Comparison of ENCODE assay signal across 8 cellular contexts in genomic region chr19:37691881-37692504, GRCh38. TPM values are rescaled to one million over a fixed set of nuclear protein-coding genes. Genes with fewer than 3 reads are reported as not detected.
DNase-seq lines count a peak whose midpoint lies in the region; ATAC-seq and TF ChIP-seq lines count a peak whose summit lies in the region.

No MANE protein-coding gene starts in this region.

- H3K4me3 ChIP-seq in HUES6 (ENCODE audit: low read depth, low read length) (peak overlapping the region; percentile 75), breast epithelium (peak overlapping the region; percentile 42 to 89 (median 64)), iPS-18c (ENCODE audit: insufficient read depth, low read depth, low read length) (peak overlapping the region; percentile 77), gastrocnemius medialis (peak overlapping the region; percentile 64 to 75 (median 68))

- TF ChIP-seq CTCF in WTC11 (IDR thresholded peaks at IDR 0.05) (no peak), breast epithelium (IDR thresholded peaks at IDR 0.05) (no peak), gastrocnemius medialis (IDR thresholded peaks at IDR 0.05 in 4 of 5, conservative IDR thresholded peaks at IDR 0.05 in 1 of 5) (no peak)

- intact Hi-C loops in breast epithelium (cut with DNase I; ENCODE audit: low total_unique reads) (no loop called here), gastrocnemius medialis (cut with DNase I; ENCODE audit: low total_unique reads) (loop anchor here (1.0 kb wide), 1 partner anchor 37 kb away; the partner anchor contains the start of gene ZFP30)

- H3K4me1 ChIP-seq in HUES6 (ENCODE audit: control insufficient read depth, insufficient read depth, low read length) (peaks cover 8% of the 10 kb centered on the region), breast epithelium (no peaks in the 10 kb centered on the region), gastrocnemius medialis (no peaks in the 10 kb centered on the region)

- H3K27ac ChIP-seq in HUES6 (ENCODE audit: low read depth, low read length) (no peak overlapping the region), breast epithelium (peak overlapping the region; percentile 71 to 81), gastrocnemius medialis (peak overlapping the region; percentile 71 to 84 (median 75))

- in situ Hi-C loops in gastrocnemius medialis (cut with MboI; ENCODE audit: low sequenced_read_pairs in 4 of 4) = no loop called here

- H3K4me3 Mint-ChIP-seq in WTC11 = peak overlapping the region; percentile 91

- H3K9ac ChIP-seq in HUES6 (ENCODE audit: low read length) = peak overlapping the region; percentile 59

- peaks cover 15% of the 10 kb centered on the region for H3K4me1 Mint-ChIP-seq in WTC11

- H3K27me3 ChIP-seq in HUES6 (ENCODE audit: control insufficient read depth, insufficient read depth, low read length) (peaks cover 25% of the 10 kb centered on the region; the same call in 1 of the 2 replicates), breast epithelium (no peaks in the 10 kb centered on the region), gastrocnemius medialis (no peaks in the 10 kb centered on the region)

- POLR2A ChIA-PET in WTC11 (lab: Charles Lee) = interaction anchor here (1.0 kb wide), 2 partner anchors 28 to 210 kb away, joined by 3 read pairs; no protein-coding TSS in a partner anchor

- H3K9me3 Mint-ChIP-seq in WTC11 = no peaks in the 10 kb centered on the region

- no peak overlapping the region for H3K27ac Mint-ChIP-seq in WTC11

- CTCF ChIA-PET in WTC11 (lab: Charles Lee) = interaction anchor here (0.6 to 1.0 kb wide), 3 partner anchors 28 to 379 kb away, joined by 3 to 5 read pairs (median 4); partner anchors contain the start of gene ZNF607

- H3K27me3 Mint-ChIP-seq in WTC11 (ENCODE audit: low read depth) = peaks cover 70% of the 10 kb centered on the region

- H3K9me3 ChIP-seq in HUES6 (ENCODE audit: control insufficient read depth, insufficient read depth, low read depth, low read length) = peaks cover 9% of the 10 kb centered on the region
- peaks cover 6 to 20% of the 10 kb centered on the region in 2 donors for H3K9me3 ChIP-seq in breast epithelium
- H3K9me3 ChIP-seq in iPS-18c (ENCODE audit: control insufficient read depth, insufficient read depth, low read length) = no peaks in the 10 kb centered on the region
- H3K9me3 ChIP-seq in gastrocnemius medialis = no peaks in the 10 kb centered on the region

- peaks cover 8% of the 10 kb centered on the region for H3K36me3 ChIP-seq in HUES6 (ENCODE audit: control insufficient read depth, insufficient read depth, low read length)
- H3K36me3 ChIP-seq in breast epithelium = no peaks in the 10 kb centered on the region
- peaks cover 0 to 6% of the 10 kb centered on the region in 2 donors for H3K36me3 ChIP-seq in gastrocnemius medialis

- ATAC-seq in WTC11 (peak; percentile 90), gastrocnemius medialis (peak; percentile 63 to 75), HG02588 (IDR thresholded peaks at IDR 0.05; ENCODE audit: unreplicated experiment) (no peak)

- no peak for TF ChIP-seq POLR2A in breast epithelium (IDR thresholded peaks at IDR 0.05)
- TF ChIP-seq POLR2A in gastrocnemius medialis (IDR thresholded peaks at IDR 0.05) = no peak

- H3K36me3 Mint-ChIP-seq in WTC11 = peaks cover 7% of the 10 kb centered on the region

- DNase-seq in C1 segment of cervical spinal cord (lab: John Stamatoyannopoulos, UW) (peak; percentile 43 to 90 (median 78)), WTC11 (ENCODE audit: low spot score) (peak; percentile 72), breast epithelium (ENCODE audit: low spot score in 2 of 2) (peak; percentile 46 to 66), gastrocnemius medialis (peak; percentile 38 to 41), SHP77 (lab: John Stamatoyannopoulos, UW) (no peak)

TF ChIP-seq in WTC11, 78 proteins besides CTCF, POLR2A, EP300 and RAD21 (continues in another document):
- TF ChIP-seq FOXP1 (CRISPR knock-in tag; IDR thresholded peaks at IDR 0.05; ENCODE audit: borderline replicate concordance) (peak; percentile 59; the same call in 1 of the 2 replicates), ZBTB21 (CRISPR knock-in tag; IDR thresholded peaks at IDR 0.05; ENCODE audit: borderline replicate concordance) (peak; percentile 34; the same call in 1 of the 2 replicates), PREB (CRISPR knock-in tag; IDR thresholded peaks at IDR 0.05; ENCODE audit: borderline replicate concordance) (no peak), ZNF281 (CRISPR knock-in tag; IDR thresholded peaks at IDR 0.05) (no peak), PRDM15 (CRISPR knock-in tag; IDR thresholded peaks at IDR 0.05) (no peak), MAX (CRISPR knock-in tag; IDR thresholded peaks at IDR 0.05) (peak; percentile 44; the same call in 1 of the 2 replicates), TEAD1 (CRISPR knock-in tag; IDR thresholded peaks at IDR 0.05) (peak; percentile 79; the same call in 1 of the 2 replicates), SMAD3 (CRISPR knock-in tag; IDR thresholded peaks at IDR 0.05; ENCODE audit: borderline replicate concordance) (no peak)

RNA-seq across cellular contexts. Expression of gene ZNF607, which starts 27.6 kb away (rescaled TPM):
- total RNA-seq in WTC11 (2021) (17.5 to 21.2 TPM (median 20.7 TPM) in 3 replicates), breast epithelium (1 to 10 TPM; 1.4 to 8.5 (median 5.6) TPM), gastrocnemius medialis (1 to 10 TPM in 3 of 4 donors, under 1 TPM in 1; 0.62 to 2.7 (median 1.5) TPM)

RNA-seq across cellular contexts. Expression of gene ZFP30, which starts 36.7 kb away (rescaled TPM):
- total RNA-seq in WTC11 (2021) = 7.1 to 7.7 TPM (median 7.3 TPM) in 3 replicates
- 10 to 100 TPM in 2 of 3 donors, 1 to 10 TPM in 1; 4.8 to 18.1 (median 11.1) TPM for total RNA-seq in breast epithelium
- 1 to 10 TPM; 1.2 to 6.2 (median 3.4) TPM for total RNA-seq in gastrocnemius medialis

Comparison
In these comparisons a context has a peak if more than half of its experiments do, and no peak if none do; other contexts are left out.
1. DNase-seq: peak in C1 segment of cervical spinal cord (14 of 14), WTC11 (single experiment), breast epithelium (2 of 2) and gastrocnemius medialis (2 of 2); none in SHP77 (0 of 2).
2. Peak in every context shown above with its lines, with median percentiles within 50 percentile points of each other: H3K4me3 ChIP-seq.